Comparison of ENCODE assay signal across 7 cellular contexts in genomic region chr18:63518178-63519012, GRCh38. TPM values are rescaled to one million over a fixed set of nuclear protein-coding genes. Genes with fewer than 3 reads are reported as not detected.
A peak's percentile ranks its signal among the peaks of the same experiment; 100 is the strongest.
DNase-seq lines count a peak whose midpoint lies in the region; ATAC-seq and TF ChIP-seq lines count a peak whose summit lies in the region.

No MANE protein-coding gene starts in this region.

- WGBS in prostate gland: 28% methylated on average over 16 of the region's 16 CpGs

- H3K36me3 ChIP-seq in prostate gland: no peaks in the 10 kb centered on the region

- no peak overlapping the region for H3K27ac ChIP-seq in prostate gland

- no peaks in the 10 kb centered on the region for H3K27me3 ChIP-seq in prostate gland (replicated peaks; ENCODE audit: insufficient read depth)

- peak; percentile 92 for ATAC-seq in HG02571 (IDR thresholded peaks at IDR 0.05; ENCODE audit: unreplicated experiment)

- H3K4me3 ChIP-seq in prostate gland: no peak overlapping the region

- intact Hi-C loops in prostate gland (cut with DNase I): loop anchor here (2.0 kb wide), 1 partner anchor 328 kb away; no protein-coding TSS in a partner anchor

- DNase-seq in MV-4-11 (lab: John Stamatoyannopoulos, UW): peak; percentile 74
- peak; percentile 22 for DNase-seq in SIG-M5 (lab: John Stamatoyannopoulos, UW)
- DNase-seq in activated naive CD4-positive, alpha-beta T cell treated with Interleukin-2 at 50 U/mL for 16 hours: peak; percentile 49
- DNase-seq in glomerular visceral epithelial cell (ENCODE audit: extremely low spot score): peak; percentile 79
- peak; percentile 70 for DNase-seq in prostate gland (ENCODE audit: low spot score)

- H3K4me1 ChIP-seq in prostate gland (replicated peaks): no peaks in the 10 kb centered on the region

- TF ChIP-seq CTCF in GM12873 (IDR thresholded peaks at IDR 0.05; ENCODE audit: insufficient read depth, low read depth, low read length, missing control alignments): peak; percentile 68
- TF ChIP-seq CTCF in prostate gland (IDR thresholded peaks at IDR 0.05): peak; percentile 36 to 90 (median 84)

- no peaks in the 10 kb centered on the region for H3K9me3 ChIP-seq in prostate gland

- no peak for TF ChIP-seq POLR2A in prostate gland (IDR thresholded peaks at IDR 0.05)

RNA-seq across cellular contexts. Expression of gene SERPINB12, which starts 23.8 kb away (rescaled TPM):
- not detected for total RNA-seq in prostate gland

RNA-seq across cellular contexts. Expression of gene SERPINB5, which starts 41.6 kb away (rescaled TPM):
- total RNA-seq in prostate gland: 10 to 100 TPM in 1 of 2 donors, 1 to 10 TPM in 1; 7.3 to 17.3 TPM

Comparison
In these comparisons a context has a peak if more than half of its experiments do, and no peak if none do; other contexts are left out.
1. DNase-seq: peak in every context shown above with its lines; median percentile 79 in glomerular visceral epithelial cell; 74 in MV-4-11; 70 in prostate gland; 49 in activated naive CD4-positive, alpha-beta T cell treated with Interleukin-2 at 50 U/mL for 16 hours; 22 in SIG-M5.